11 cellular contexts compared by ENCODE assay signal in the genomic region with DNA sequence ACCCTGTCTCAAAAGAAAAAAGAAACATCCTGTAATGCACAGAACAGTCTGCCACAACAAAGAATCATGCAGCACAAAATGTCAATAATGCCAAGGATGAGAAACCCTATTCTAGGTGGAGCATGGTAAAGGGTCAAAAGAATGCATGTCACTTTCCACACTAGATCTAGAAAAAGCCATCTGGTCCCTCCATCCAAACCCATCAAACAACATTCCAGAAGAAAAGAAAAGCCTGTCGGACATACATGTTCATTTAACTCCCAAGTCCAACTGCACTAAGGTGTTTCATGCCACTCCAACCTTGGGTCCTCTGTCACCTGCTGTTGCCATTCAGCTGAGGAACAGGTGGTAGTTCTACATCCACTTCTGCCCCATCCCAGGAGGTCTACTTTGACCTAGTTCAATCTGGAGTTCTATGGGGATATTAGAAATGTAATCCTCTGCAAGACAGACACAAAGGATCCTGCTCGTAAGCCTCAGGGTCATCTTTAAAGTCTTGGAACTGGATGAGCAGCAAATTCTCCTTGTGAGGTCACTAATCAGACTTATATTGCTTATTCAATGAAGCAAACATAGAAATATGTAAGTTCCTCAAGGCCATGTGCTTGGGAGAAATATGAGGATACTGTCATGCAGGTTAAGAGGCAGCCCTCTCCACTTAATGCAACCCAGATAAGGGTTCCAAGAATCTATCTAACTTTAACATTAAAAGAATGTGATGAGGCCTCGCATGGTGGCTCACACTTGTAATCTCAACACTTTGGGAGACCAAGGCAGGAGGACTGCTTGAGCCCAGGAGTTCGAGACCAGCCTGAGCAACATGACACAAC.
"Had no signal": no experiment of that assay in that cellular context is flagged by ENCODE, and none has a peak within 500 bp of the region (broad histone marks: within the 10 kb centered on the region; RNA-seq: fewer than 3 reads in every experiment).

No MANE protein-coding gene starts in this region.

- H3K4me3 Mint-ChIP-seq: endodermal cell; stimulated activated memory B cell treated with anti-CD40 and anti-IgM and Interleukin-4, amounts not matched to agents 10 μg/mL and 1 μg/mL and 100 μg/mL, for 72 hours had no signal

- H3K27ac ChIP-seq: hepatocyte, right atrium auricular region had no signal

- H3K4me3 ChIP-seq: hepatocyte, right atrium auricular region, skin epidermis, tibial nerve had no signal

- DNase-seq: activated CD4-positive, alpha-beta T cell treated with anti-CD3 and anti-CD28 coated beads, Interleukin-2, amount 50 U/mL, for 48 hours; activated CD4-positive, CD25-positive, alpha-beta regulatory T cell; activated CD8-positive, alpha-beta memory T cell treated with anti-CD3 and anti-CD28 coated beads, Interleukin-2, amount 50 U/mL, for 48 hours; endodermal cell; SK-N-SH; T-helper 2 cell had no signal

- H3K27me3 Mint-ChIP-seq: stimulated activated memory B cell treated with anti-CD40 and anti-IgM and Interleukin-4, amounts not matched to agents 10 μg/mL and 1 μg/mL and 100 μg/mL, for 72 hours had no signal

- H3K27me3 ChIP-seq: hepatocyte, right atrium auricular region, tibial nerve had no signal

- ATAC-seq: stimulated activated memory B cell treated with anti-CD40 and anti-IgM and Interleukin-4, amounts not matched to agents 10 μg/mL and 1 μg/mL and 100 μg/mL, for 72 hours had no signal

- H3K27ac Mint-ChIP-seq: endodermal cell had no signal

- H3K9me3 Mint-ChIP-seq: endodermal cell; stimulated activated memory B cell treated with anti-CD40 and anti-IgM and Interleukin-4, amounts not matched to agents 10 μg/mL and 1 μg/mL and 100 μg/mL, for 72 hours had no signal

- H3K9me3 ChIP-seq: right atrium auricular region, SK-N-SH, tibial nerve had no signal
